ENCODE assay signal across 9 cellular contexts in the genomic region with DNA sequence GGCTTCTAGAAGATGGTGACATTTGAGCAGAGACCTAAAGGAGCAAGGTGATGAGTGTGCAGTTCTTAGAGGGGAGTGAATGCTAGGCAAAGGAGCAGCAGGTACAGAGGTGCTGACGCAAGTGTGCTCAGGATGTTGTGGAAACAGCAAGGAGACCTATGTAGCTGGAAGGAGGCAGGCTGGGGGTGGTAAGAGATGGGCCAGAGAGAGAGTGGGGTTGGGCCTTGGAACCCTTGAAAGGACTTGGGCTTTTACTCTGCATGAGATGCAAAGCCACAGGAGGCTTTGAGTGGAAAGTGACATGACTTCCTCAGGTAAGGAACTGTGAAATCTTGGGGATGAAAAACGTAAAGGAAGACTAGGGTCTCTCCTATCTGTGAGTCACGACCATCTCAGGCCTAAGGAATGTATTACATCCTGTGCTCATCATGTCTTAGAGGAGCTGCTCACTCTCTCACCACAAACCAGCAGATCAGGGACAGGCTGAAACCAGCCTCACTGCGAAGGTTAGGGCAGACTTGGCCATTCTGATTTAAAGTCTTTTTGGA.
A peak's percentile ranks its signal among the peaks of the same experiment; 100 is the strongest.
DNase-seq lines count a peak whose midpoint lies in the region; ATAC-seq and TF ChIP-seq lines count a peak whose summit lies in the region.
"Had no signal": no experiment of that assay in that cellular context is flagged by ENCODE, and none has a peak within 500 bp of the region (broad histone marks: within the 10 kb centered on the region; RNA-seq: fewer than 3 reads in every experiment).

No MANE protein-coding gene starts in this region.

- H3K4me3 ChIP-seq in Panc1 (ENCODE audit: low read depth in 2 of 2, low read length in 2 of 2) (no peak overlapping the region), coronary artery (no peak overlapping the region)

- DNase-seq in activated CD4-positive, CD25-positive, alpha-beta regulatory T cell (lab: John Stamatoyannopoulos, UW) = no peak
- peak; percentile 64 for DNase-seq in Panc1 (ENCODE audit: low read depth, low spot score)
- peak; percentile 61 for DNase-seq in coronary artery (ENCODE audit: low spot score)
- peak; percentile 63 for DNase-seq in stimulated activated CD8-positive, alpha-beta memory T cell treated with anti-CD3 and anti-CD28 coated beads, Interleukin-4, amount 100 ng/mL, for 48 hours
- DNase-seq in DMS53 (lab: John Stamatoyannopoulos, UW) = no peak
- no peak for DNase-seq in hippocampal formation (lab: John Stamatoyannopoulos, UW)
- DNase-seq in HUDEP-2 (lab: John Stamatoyannopoulos, UW; ENCODE audit: unreplicated experiment in 76 of 76) = no peak
- DNase-seq: SIG-M5 had no signal

- no TSS peak for BruUV-seq in Panc1 (replicated peaks; lab: Mats Ljungman, UMichigan)

- intact Hi-C loops in Panc1 (cut with micrococcal nuclease; ENCODE audit: unreplicated experiment) = no loop called here

- in situ Hi-C loops in Panc1 (cut with HindIII; ENCODE audit: low pct_unique_long_range_greater_than_20kb, low sequenced_read_pairs) = no loop called here

- TF ChIP-seq CTCF in Panc1 (IDR thresholded peaks at IDR 0.05) = no peak
- TF ChIP-seq CTCF in coronary artery (IDR thresholded peaks at IDR 0.05) = no peak

- H3K27ac ChIP-seq in Panc1 (ENCODE audit: low read length) = peak overlapping the region; percentile 48
- H3K27ac ChIP-seq in coronary artery = peak overlapping the region in 1 of 2 donors; percentile 65

- POLR2A ChIA-PET in Panc1 (lab: Charles Lee) = no interaction called here

- H3K27me3 ChIP-seq in Panc1 (ENCODE audit: control insufficient read depth, insufficient read depth, low read length) = no peaks in the 10 kb centered on the region

- CTCF ChIA-PET in Panc1 (lab: Charles Lee) = no interaction called here

- no peaks in the 10 kb centered on the region for H3K9me3 ChIP-seq in Panc1 (ENCODE audit: control insufficient read depth, insufficient read depth, low read depth, low read length)

- H3K36me3 ChIP-seq in Panc1 (ENCODE audit: control insufficient read depth, insufficient read depth, low read length) = no peaks in the 10 kb centered on the region; the same call in 1 of the 2 replicates

- peaks cover 48% of the 10 kb centered on the region for H3K4me1 ChIP-seq in Panc1 (ENCODE audit: control insufficient read depth, insufficient read depth, low read length)

- ATAC-seq in activated CD4-positive, CD25-positive, alpha-beta regulatory T cell treated with anti-CD3 and anti-CD28 coated beads, Interleukin-2, amount 50 U/mL, for 24 hours = peak; percentile 31 to 38
- ATAC-seq in Panc1 = peak; percentile 81

Comparison
In these comparisons a context has a peak if more than half of its experiments do, and no peak if none do; other contexts are left out.
1. DNase-seq: peak in Panc1 (single experiment), coronary artery (single experiment) and stimulated activated CD8-positive, alpha-beta memory T cell treated with anti-CD3 and anti-CD28 coated beads, Interleukin-4, amount 100 ng/mL, for 48 hours (single experiment); none in activated CD4-positive, CD25-positive, alpha-beta regulatory T cell (0 of 4), DMS53 (single experiment), hippocampal formation (0 of 2) and HUDEP-2 (0 of 76).